In the genomic region with DNA sequence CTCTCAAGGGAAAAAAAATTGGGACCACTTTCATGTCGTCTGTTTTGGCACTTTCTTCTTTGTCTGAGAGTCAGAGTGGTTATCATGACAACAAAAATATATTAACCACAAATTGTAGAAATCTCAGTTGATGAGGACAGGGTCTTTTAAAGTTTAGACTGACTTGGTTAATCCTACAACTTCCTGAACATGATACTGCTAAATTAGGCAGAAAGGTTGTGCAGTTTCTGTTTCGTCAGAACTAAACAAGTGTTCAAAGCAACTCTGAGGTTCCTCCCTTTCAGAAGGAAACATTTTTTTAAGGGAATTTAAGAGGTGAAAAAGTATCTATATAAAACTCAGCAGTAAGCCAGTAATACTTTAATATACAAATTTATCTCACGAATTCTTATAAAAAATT, we compare ENCODE assay signal across 13 cellular contexts. TPM values are rescaled to one million over a fixed set of nuclear protein-coding genes. Genes with fewer than 3 reads are reported as not detected.
DNase-seq lines count a peak whose midpoint lies in the region; ATAC-seq, FAIRE-seq and TF ChIP-seq lines count a peak whose summit lies in the region.
"Had no signal": no experiment of that assay in that cellular context is flagged by ENCODE, and none has a peak within 500 bp of the region (broad histone marks: within the 10 kb centered on the region; RNA-seq: fewer than 3 reads in every experiment).

No MANE protein-coding gene starts in this region.

- H3K27ac ChIP-seq in A549 (peak overlapping the region; percentile 63 to 73), esophagus squamous epithelium (peak overlapping the region in 3 of 4 donors; percentile 5 to 97 (median 68))

- ATAC-seq in A549: no peak
- peak; percentile 70 for ATAC-seq in GM21381 (IDR thresholded peaks at IDR 0.05; ENCODE audit: unreplicated experiment)
- peak; percentile 48 for ATAC-seq in HG03565 (IDR thresholded peaks at IDR 0.05; ENCODE audit: unreplicated experiment)
- no peak for ATAC-seq in HG03045 (IDR thresholded peaks at IDR 0.05; ENCODE audit: unreplicated experiment)

- DNase-seq in A549 (ENCODE audit: low read depth in 1 of 2, low spot score in 1 of 2) (no peak), esophagus squamous epithelium (lab: John Stamatoyannopoulos, UW) (no peak), A172 (ENCODE audit: low spot score) (no peak), glutamatergic neuron (no peak), GM19238 (ENCODE audit: insufficient read length, low spot score) (no peak)
- DNase-seq: activated T-cell treated with anti-CD3 and anti-CD28 coated beads, Interleukin-2, amount 50 U/mL, for 48 hours; cerebellar nuclear complex had no signal

- peaks cover 4% of the 10 kb centered on the region for H3K36me3 Mint-ChIP-seq in glutamatergic neuron (ENCODE audit: unreplicated experiment)
- H3K36me3 Mint-ChIP-seq: memory B cell had no signal

- H3K4me3 Mint-ChIP-seq in glutamatergic neuron (ENCODE audit: unreplicated experiment): no peak overlapping the region
- H3K4me3 Mint-ChIP-seq: memory B cell had no signal

- H3K36me3 ChIP-seq in esophagus squamous epithelium: peaks cover 0 to 66% (median 0%) of the 10 kb centered on the region in 3 donors

- TF ChIP-seq CTCF in A549 (IDR thresholded peaks at IDR 0.05) (no peak), esophagus squamous epithelium (IDR thresholded peaks at IDR 0.05) (no peak), glutamatergic neuron (IDR thresholded peaks at IDR 0.05; ENCODE audit: partially characterized antibody, unreplicated experiment) (no peak)

- H3K4me1 Mint-ChIP-seq in glutamatergic neuron (ENCODE audit: low read depth, unreplicated experiment): peaks cover 5% of the 10 kb centered on the region
- H3K4me1 Mint-ChIP-seq: memory B cell had no signal

- no peak for TF ChIP-seq EP300 in A549 (IDR thresholded peaks at IDR 0.05)

- no peak overlapping the region for H3K27ac Mint-ChIP-seq in glutamatergic neuron (ENCODE audit: unreplicated experiment)
- H3K27ac Mint-ChIP-seq: memory B cell had no signal

- peak overlapping the region; percentile 79 for H3K4me2 ChIP-seq in A549

- intact Hi-C loops in esophagus squamous epithelium (cut with DNase I): no loop called here

- no peaks in the 10 kb centered on the region for H3K9me3 Mint-ChIP-seq in glutamatergic neuron (ENCODE audit: unreplicated experiment)
- H3K9me3 Mint-ChIP-seq: memory B cell had no signal

- H3K4me1 ChIP-seq in A549 (peaks cover 69% of the 10 kb centered on the region), esophagus squamous epithelium (peaks cover 0 to 72% (median 0%) of the 10 kb centered on the region in 3 donors)

- TF ChIP-seq POLR2A in A549 (IDR thresholded peaks at IDR 0.05; ENCODE audit: low read length) (no peak), esophagus squamous epithelium (IDR thresholded peaks at IDR 0.05) (no peak)

- POLR2A ChIA-PET in A549 (lab: Yijun Ruan, JAX): no interaction called here

- H3K27me3 ChIP-seq in esophagus squamous epithelium: no peaks in the 10 kb centered on the region

- no peaks in the 10 kb centered on the region for H3K27me3 Mint-ChIP-seq in glutamatergic neuron (ENCODE audit: unreplicated experiment)
- H3K27me3 Mint-ChIP-seq: memory B cell had no signal

- no peak for FAIRE-seq in A549 (lab: Jason Lieb, UNC)
- FAIRE-seq: TTC549 had no signal

- TF ChIP-seq RAD21 in A549 (conservative IDR thresholded peaks at IDR 0.05 in 1 of 2, IDR thresholded peaks at IDR 0.05 in 1 of 2): no peak

- 0 out of 3 replicates have a peak overlapping the region, but pooled peaks have one; percentile 5 for H3K4me3 ChIP-seq in A549
- no peak overlapping the region for H3K4me3 ChIP-seq in esophagus squamous epithelium

- H3K9me3 ChIP-seq in A549: no peaks in the 10 kb centered on the region
- no peaks in the 10 kb centered on the region for H3K9me3 ChIP-seq in esophagus squamous epithelium

- 37% methylated on average over 3 of the region's 3 CpGs for WGBS in A549 (ENCODE audit: missing lambda C conversion rate)
- 22 to 44% methylated on average over 3 of the region's 3 CpGs for WGBS in esophagus squamous epithelium, 2 donors

- CTCF ChIA-PET in A549 (lab: Yijun Ruan, JAX): no interaction called here

TF ChIP-seq in A549, 52 proteins besides CTCF, POLR2A, EP300 and RAD21:
- TF ChIP-seq RNF2 (IDR thresholded peaks at IDR 0.05; ENCODE audit: borderline replicate concordance, low read depth): no peak
- TF ChIP-seq CHD2 (IDR thresholded peaks at IDR 0.05; ENCODE audit: low read length, partially characterized antibody): no peak
- TF ChIP-seq HOXB5 (CRISPR knock-in tag; IDR thresholded peaks at IDR 0.05): no peak
- TF ChIP-seq, protein P1, sequence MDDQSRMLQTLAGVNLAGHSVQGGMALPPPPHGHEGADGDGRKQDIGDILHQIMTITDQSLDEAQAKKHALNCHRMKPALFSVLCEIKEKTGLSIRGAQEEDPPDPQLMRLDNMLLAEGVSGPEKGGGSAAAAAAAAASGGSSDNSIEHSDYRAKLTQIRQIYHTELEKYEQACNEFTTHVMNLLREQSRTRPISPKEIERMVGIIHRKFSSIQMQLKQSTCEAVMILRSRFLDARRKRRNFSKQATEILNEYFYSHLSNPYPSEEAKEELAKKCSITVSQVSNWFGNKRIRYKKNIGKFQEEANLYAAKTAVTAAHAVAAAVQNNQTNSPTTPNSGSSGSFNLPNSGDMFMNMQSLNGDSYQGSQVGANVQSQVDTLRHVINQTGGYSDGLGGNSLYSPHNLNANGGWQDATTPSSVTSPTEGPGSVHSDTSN (IDR thresholded peaks at IDR 0.05): no peak
- no peak for TF ChIP-seq JUNB (IDR thresholded peaks at IDR 0.05)
- TF ChIP-seq FOSB (CRISPR knock-in tag; IDR thresholded peaks at IDR 0.05): no peak
- no peak for TF ChIP-seq CBX8 (IDR thresholded peaks at IDR 0.05)
- TF ChIP-seq KDM5A (IDR thresholded peaks at IDR 0.05): no peak
- TF ChIP-seq HEYL (CRISPR knock-in tag; IDR thresholded peaks at IDR 0.05): no peak
- TF ChIP-seq MYC (IDR thresholded peaks at IDR 0.05; ENCODE audit: borderline replicate concordance, low read length): no peak
- TF ChIP-seq, protein P2, sequence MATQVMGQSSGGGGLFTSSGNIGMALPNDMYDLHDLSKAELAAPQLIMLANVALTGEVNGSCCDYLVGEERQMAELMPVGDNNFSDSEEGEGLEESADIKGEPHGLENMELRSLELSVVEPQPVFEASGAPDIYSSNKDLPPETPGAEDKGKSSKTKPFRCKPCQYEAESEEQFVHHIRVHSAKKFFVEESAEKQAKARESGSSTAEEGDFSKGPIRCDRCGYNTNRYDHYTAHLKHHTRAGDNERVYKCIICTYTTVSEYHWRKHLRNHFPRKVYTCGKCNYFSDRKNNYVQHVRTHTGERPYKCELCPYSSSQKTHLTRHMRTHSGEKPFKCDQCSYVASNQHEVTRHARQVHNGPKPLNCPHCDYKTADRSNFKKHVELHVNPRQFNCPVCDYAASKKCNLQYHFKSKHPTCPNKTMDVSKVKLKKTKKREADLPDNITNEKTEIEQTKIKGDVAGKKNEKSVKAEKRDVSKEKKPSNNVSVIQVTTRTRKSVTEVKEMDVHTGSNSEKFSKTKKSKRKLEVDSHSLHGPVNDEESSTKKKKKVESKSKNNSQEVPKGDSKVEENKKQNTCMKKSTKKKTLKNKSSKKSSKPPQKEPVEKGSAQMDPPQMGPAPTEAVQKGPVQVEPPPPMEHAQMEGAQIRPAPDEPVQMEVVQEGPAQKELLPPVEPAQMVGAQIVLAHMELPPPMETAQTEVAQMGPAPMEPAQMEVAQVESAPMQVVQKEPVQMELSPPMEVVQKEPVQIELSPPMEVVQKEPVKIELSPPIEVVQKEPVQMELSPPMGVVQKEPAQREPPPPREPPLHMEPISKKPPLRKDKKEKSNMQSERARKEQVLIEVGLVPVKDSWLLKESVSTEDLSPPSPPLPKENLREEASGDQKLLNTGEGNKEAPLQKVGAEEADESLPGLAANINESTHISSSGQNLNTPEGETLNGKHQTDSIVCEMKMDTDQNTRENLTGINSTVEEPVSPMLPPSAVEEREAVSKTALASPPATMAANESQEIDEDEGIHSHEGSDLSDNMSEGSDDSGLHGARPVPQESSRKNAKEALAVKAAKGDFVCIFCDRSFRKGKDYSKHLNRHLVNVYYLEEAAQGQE (IDR thresholded peaks at IDR 0.05): no peak

RNA-seq across cellular contexts. Expression of a gene that starts 15.3 kb away (rescaled TPM):
- polyA plus RNA-seq in A549 (2011; rRNA removed) (83.5 and 101 TPM in 2 replicates), A549 (2017; fragmentation: RNase III; extraction: RNeasy Plus Mini Kit Qiagen cat#74134 plus additional on column Dnase treatment) (31.8 to 48.7 TPM (median 34.4 TPM) in 3 replicates)
- 36.0 and 53.4 TPM in 2 replicates for polyA plus RNA-seq in A549 (2012; cell fraction: cytosol; rRNA removed)
- 36.0 and 38.1 TPM in 2 replicates for polyA plus RNA-seq in A549 (2012; cell fraction: nucleus; rRNA removed)
- polyA minus RNA-seq in A549 (2011; rRNA and poly(A)+ RNA removed): 124 and 158 TPM in 2 replicates
- total RNA-seq in esophagus squamous epithelium (100 to 1,000 TPM; 181 to 271 (median 230) TPM), glutamatergic neuron (ENCODE audit: unreplicated experiment) (0.34 TPM)
- 10.4 and 11.5 TPM in 2 replicates for total RNA-seq in A172 (2014; rRNA removed; shearing (Covaris generic))
- total RNA-seq: G401 had no signal

Comparison
In these comparisons a context has a peak if more than half of its experiments do, and no peak if none do; other contexts are left out.
1. ATAC-seq: peak in GM21381 (single experiment) and HG03565 (single experiment); none in A549 (0 of 2) and HG03045 (single experiment).
2. RNA of a gene that starts 15.3 kb away (total RNA-seq): 181 to 271 TPM in esophagus squamous epithelium; 10.4 to 11.5 TPM in A172 and 0.34 TPM in glutamatergic neuron (single experiment); every median in the first group is over 10 times any median in the second.